15 cellular contexts compared by ENCODE assay signal in the genomic region with DNA sequence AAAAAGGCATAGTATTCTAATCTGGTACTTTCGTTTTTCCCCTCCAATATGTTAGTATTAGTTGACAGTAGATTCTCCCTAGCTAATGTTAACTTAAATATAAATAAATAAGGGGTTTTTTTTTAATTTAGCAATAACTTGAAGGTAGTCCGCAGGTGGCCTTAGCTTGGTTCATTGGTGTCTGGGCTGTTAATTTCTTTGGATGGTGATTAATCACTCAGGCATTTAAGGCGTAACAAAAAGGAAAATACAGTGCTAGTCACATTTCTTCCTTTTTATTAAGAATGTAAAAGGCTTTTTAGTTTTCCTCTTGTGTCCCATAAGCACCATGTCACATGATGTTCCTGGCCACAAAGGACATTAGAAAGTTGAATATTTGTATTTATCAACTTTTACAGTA.
"Had no signal": no experiment of that assay in that cellular context is flagged by ENCODE, and none has a peak within 500 bp of the region (broad histone marks: within the 10 kb centered on the region; RNA-seq: fewer than 3 reads in every experiment).

No MANE protein-coding gene starts in this region.

- H3K27me3 ChIP-seq: colonic mucosa, spleen had no signal

- H3K27ac ChIP-seq: colonic mucosa, prostate gland, spleen, VCaP had no signal

- H3K4me1 ChIP-seq: colonic mucosa, prostate gland, spleen had no signal

- ATAC-seq: sciatic nerve; stimulated activated naive CD8-positive, alpha-beta T cell treated with anti-CD3 and anti-CD28 coated beads, Interleukin-15, amount 100 ng/mL, for 72 hours had no signal

- DNase-seq: activated CD4-positive, alpha-beta T cell treated with anti-CD3 and anti-CD28 coated beads for 1 hour; activated CD4-positive, alpha-beta T cell treated with anti-CD3 and anti-CD28 coated beads, Interleukin-2, amount 50 U/mL, for 4 hours; activated naive CD4-positive, alpha-beta T cell treated with anti-CD3 and anti-CD28 coated beads, Interleukin-2, amount 10 ng/mL, durations not matched to agents 7 days and 5 days; caudate nucleus; colonic mucosa; foreskin fibroblast; nephron progenitor cell; occipital lobe; spleen; stimulated activated naive CD8-positive, alpha-beta T cell treated with anti-CD3 and anti-CD28 coated beads, Interleukin-15, amount 100 ng/mL, for 72 hours; T-helper 1 cell; T1000 had no signal

- H3K9me3 ChIP-seq: colonic mucosa, prostate gland, spleen had no signal

- H3K36me3 ChIP-seq: colonic mucosa, prostate gland, spleen had no signal

- H3K4me3 ChIP-seq: colonic mucosa, prostate gland, spleen had no signal
